8 cellular contexts compared by ENCODE assay signal in genomic region chr1:9426291-9426711, GRCh38.
DNase-seq lines count a peak whose midpoint lies in the region; ATAC-seq and TF ChIP-seq lines count a peak whose summit lies in the region.

No MANE protein-coding gene starts in this region.

- no peaks in the 10 kb centered on the region for H3K27me3 ChIP-seq in Panc1 (ENCODE audit: control insufficient read depth, insufficient read depth, low read length)

- no TSS peak for BruUV-seq in Panc1 (replicated peaks; lab: Mats Ljungman, UMichigan)
- no TSS peak for BruUV-seq in Calu3 (replicated peaks; lab: Mats Ljungman, UMichigan)

- no peak overlapping the region for H3K4me3 ChIP-seq in Panc1 (ENCODE audit: low read depth in 2 of 2, low read length in 2 of 2)

- H3K27me3 Mint-ChIP-seq in Calu3 (ENCODE audit: unreplicated experiment): peaks cover 14% of the 10 kb centered on the region

- in situ Hi-C loops in Panc1 (cut with HindIII; ENCODE audit: low pct_unique_long_range_greater_than_20kb, low sequenced_read_pairs): no loop called here

- H3K4me3 Mint-ChIP-seq in Calu3 (ENCODE audit: low read depth, unreplicated experiment): no peak overlapping the region

- POLR2A ChIA-PET in Panc1 (lab: Charles Lee): no interaction called here

- no peaks in the 10 kb centered on the region for H3K9me3 ChIP-seq in Panc1 (ENCODE audit: control insufficient read depth, insufficient read depth, low read depth, low read length)

- H3K27ac ChIP-seq in Panc1 (ENCODE audit: low read length): peak overlapping the region; percentile 58; the same call in 1 of the 2 replicates

- no peaks in the 10 kb centered on the region for H3K9me3 Mint-ChIP-seq in Calu3 (ENCODE audit: low read depth, unreplicated experiment)

- DNase-seq in Panc1 (ENCODE audit: low read depth, low spot score) (no peak), Calu3 (no peak), NCI-H748 treated with DMSO at 0.1 percent for 48 hours (lab: John Stamatoyannopoulos, UW) (no peak), NCI-H1105 (lab: John Stamatoyannopoulos, UW) (no peak)
- DNase-seq in activated effector memory CD4-positive, alpha-beta T cell treated with anti-CD3 and anti-CD28 coated beads, Interleukin-2, amount 50 U/mL, for 16 hours: peak; percentile 88
- DNase-seq in stimulated activated CD4-positive, alpha-beta T cell treated with anti-CD3 and anti-CD28 coated beads, Interleukin-2, amount 100 ng/mL, for 48 hours: peak; percentile 52 to 53

- peaks cover 15% of the 10 kb centered on the region for H3K4me1 Mint-ChIP-seq in Calu3 (ENCODE audit: low read depth, unreplicated experiment)

- peaks cover 20% of the 10 kb centered on the region for H3K36me3 Mint-ChIP-seq in Calu3 (ENCODE audit: insufficient read depth, unreplicated experiment)

- no peaks in the 10 kb centered on the region for H3K36me3 ChIP-seq in Panc1 (ENCODE audit: control insufficient read depth, insufficient read depth, low read length)

- TF ChIP-seq CTCF in Panc1 (IDR thresholded peaks at IDR 0.05) (no peak), Calu3 (IDR thresholded peaks at IDR 0.05; ENCODE audit: unreplicated experiment) (no peak)

- H3K4me1 ChIP-seq in Panc1 (ENCODE audit: control insufficient read depth, insufficient read depth, low read length): peaks cover 21% of the 10 kb centered on the region

- ATAC-seq in GM18511 (IDR thresholded peaks at IDR 0.05; ENCODE audit: unreplicated experiment) (peak; percentile 62), HG02885 (IDR thresholded peaks at IDR 0.05; ENCODE audit: poor library complexity, unreplicated experiment) (peak; percentile 55), Panc1 (no peak)

- H3K27ac Mint-ChIP-seq in Calu3 (ENCODE audit: unreplicated experiment): no peak overlapping the region

- CTCF ChIA-PET in Panc1 (lab: Charles Lee) (no interaction called here), Calu3 (lab: Charles Lee) (no interaction called here)

- intact Hi-C loops in Panc1 (cut with micrococcal nuclease; ENCODE audit: unreplicated experiment) (no loop called here), Calu3 (cut with micrococcal nuclease; ENCODE audit: unreplicated experiment) (no loop called here)

Comparison
In these comparisons a context has a peak if more than half of its experiments do, and no peak if none do; other contexts are left out.
1. DNase-seq: peak in activated effector memory CD4-positive, alpha-beta T cell treated with anti-CD3 and anti-CD28 coated beads, Interleukin-2, amount 50 U/mL, for 16 hours (single experiment) and stimulated activated CD4-positive, alpha-beta T cell treated with anti-CD3 and anti-CD28 coated beads, Interleukin-2, amount 100 ng/mL, for 48 hours (2 of 2); none in Panc1 (single experiment), Calu3 (single experiment), NCI-H748 treated with DMSO at 0.1 percent for 48 hours (single experiment) and NCI-H1105 (single experiment).